Comparison of ENCODE assay signal across 17 cellular contexts in genomic region chr14:102502571-102502970, GRCh38. TPM values are rescaled to one million over a fixed set of nuclear protein-coding genes. Genes with fewer than 3 reads are reported as not detected.
DNase-seq lines count a peak whose midpoint lies in the region; ATAC-seq and TF ChIP-seq lines count a peak whose summit lies in the region.
"Had no signal": no experiment of that assay in that cellular context is flagged by ENCODE, and none has a peak within 500 bp of the region (broad histone marks: within the 10 kb centered on the region; RNA-seq: fewer than 3 reads in every experiment).

No MANE protein-coding gene starts in this region.

- WGBS in heart right ventricle, 2 donors, result 93 to 95% methylated on average over 10 of the region's 10 CpGs

- TF ChIP-seq POLR2A in Peyer's patch (IDR thresholded peaks at IDR 0.05), result no peak

- peaks cover 3% of the 10 kb centered on the region for H3K36me3 Mint-ChIP-seq in nephron progenitor cell (ENCODE audit: low read depth)

- no peaks in the 10 kb centered on the region for H3K27me3 Mint-ChIP-seq in nephron progenitor cell (ENCODE audit: low read depth, poor library complexity)
- H3K27me3 Mint-ChIP-seq: CD4-positive, alpha-beta T cell had no signal

- H3K27ac Mint-ChIP-seq in nephron progenitor cell, result peak overlapping the region; percentile 68

- no peaks in the 10 kb centered on the region for H3K9me3 ChIP-seq in heart right ventricle
- no peaks in the 10 kb centered on the region for H3K9me3 ChIP-seq in Peyer's patch

- POLR2A ChIA-PET in RWPE1 (lab: Yijun Ruan, JAX; ENCODE audit: low non-redundant PET), result interaction anchor here (0.6 kb wide), 1 partner anchor 12 kb away, joined by 5 read pairs; no protein-coding TSS in a partner anchor

- H3K4me1 ChIP-seq in heart right ventricle, result peaks cover 9 to 90% (median 52%) of the 10 kb centered on the region in 9 donors
- H3K4me1 ChIP-seq in Peyer's patch, result peaks cover 0 to 6% (median 0%) of the 10 kb centered on the region in 4 donors

- peaks cover 22% of the 10 kb centered on the region for H3K4me1 Mint-ChIP-seq in nephron progenitor cell

- DNase-seq in heart right ventricle (no peak), left cardiac atrium (no peak), RWPE1 (ENCODE audit: low spot score) (no peak), nephron progenitor cell (no peak), middle frontal gyrus (ENCODE audit: extremely low spot score, low spot score) (no peak), Peyer's patch (no peak)
- DNase-seq in stimulated activated CD4-positive, alpha-beta T cell treated with anti-CD3 and anti-CD28 coated beads, Interleukin-4, amount 100 ng/mL, for 4 hours, result no peak
- DNase-seq: 8988T; ACHN; C1 segment of cervical spinal cord; CD4-positive, alpha-beta T cell; COR-L47; DMS153; DMS79 treated with DMSO at 0.1 percent for 48 hours; EL; GM23248 had no signal

- H3K36me3 ChIP-seq in heart right ventricle (peaks cover 0 to 37% (median 12%) of the 10 kb centered on the region in 9 donors), Peyer's patch (peaks cover 0 to 33% (median 0%) of the 10 kb centered on the region in 3 donors)

- CTCF ChIA-PET in RWPE1 (lab: Yijun Ruan, JAX), result interaction anchor here (0.6 kb wide), 1 partner anchor 66 kb away, joined by 5 read pairs; no protein-coding TSS in a partner anchor

- no peaks in the 10 kb centered on the region for H3K27me3 ChIP-seq in heart right ventricle
- H3K27me3 ChIP-seq in Peyer's patch, result no peaks in the 10 kb centered on the region

- intact Hi-C loops in heart right ventricle (cut with DNase I) (no loop called here), left cardiac atrium (cut with DNase I) (no loop called here)

- no peaks in the 10 kb centered on the region for H3K9me3 Mint-ChIP-seq in nephron progenitor cell
- H3K9me3 Mint-ChIP-seq: CD4-positive, alpha-beta T cell had no signal

- no peak overlapping the region for H3K4me3 Mint-ChIP-seq in nephron progenitor cell
- H3K4me3 Mint-ChIP-seq: CD4-positive, alpha-beta T cell had no signal

- no peak overlapping the region for H3K4me3 ChIP-seq in heart right ventricle
- no peak overlapping the region for H3K4me3 ChIP-seq in Peyer's patch
- H3K4me3 ChIP-seq: GM23248 had no signal

- H3K27ac ChIP-seq in heart right ventricle (peak overlapping the region in 9 of 10 donors; percentile 80 to 96 (median 89)), RWPE1 (peak overlapping the region; percentile 100), Peyer's patch (no peak overlapping the region)
- H3K27ac ChIP-seq: GM23248 had no signal

- ATAC-seq in heart right ventricle, result no peak
- ATAC-seq in left cardiac atrium, result no peak
- ATAC-seq: HCT116 had no signal

- TF ChIP-seq CTCF in heart right ventricle (IDR thresholded peaks at IDR 0.05) (no peak), RWPE1 (conservative IDR thresholded peaks at IDR 0.05; ENCODE audit: low read depth) (no peak), nephron progenitor cell (IDR thresholded peaks at IDR 0.05) (no peak), Peyer's patch (IDR thresholded peaks at IDR 0.05) (no peak)

RNA-seq across cellular contexts. Expression of gene ANKRD9, which starts 7.0 kb away (rescaled TPM):
- total RNA-seq in heart right ventricle, result 100 to 1,000 TPM in 8 of 10 donors, 10 to 100 TPM in 2; 94.4 to 264 (median 124) TPM
- 100 to 1,000 TPM; 102 to 117 TPM for polyA plus RNA-seq in heart right ventricle
- 100 to 1,000 TPM in 1 of 2 donors, 10 to 100 TPM in 1; 97.0 to 160 TPM for total RNA-seq in left cardiac atrium
- 100 to 1,000 TPM in 3 of 4 donors, 10 to 100 TPM in 1; 52.8 to 450 (median 392) TPM for total RNA-seq in Peyer's patch

Comparison
In these comparisons a context has a peak if more than half of its experiments do, and no peak if none do; other contexts are left out.
1. H3K27ac ChIP-seq: peak in heart right ventricle (9 of 10) and RWPE1 (single experiment); none in Peyer's patch (0 of 4).